In genomic region chr12:122079038-122079531, GRCh38 we compare ENCODE assay signal across 8 cellular contexts. TPM values are rescaled to one million over a fixed set of nuclear protein-coding genes. Genes with fewer than 3 reads are reported as not detected.
DNase-seq lines count a peak whose midpoint lies in the region; ATAC-seq and TF ChIP-seq lines count a peak whose summit lies in the region.

No MANE protein-coding gene starts in this region.

- CTCF ChIA-PET in activated CD4-positive, alpha-beta T cell treated with anti-CD3 and anti-CD28 coated beads, Interleukin-2, amount 10 ng/mL, durations not matched to agents 7 days and 5 days (lab: Charles Lee): interaction anchor here (0.6 to 1.5 kb wide), 2 partner anchors 24 to 26 kb away, joined by 3 to 5 read pairs; no protein-coding TSS in a partner anchor

- H3K4me3 ChIP-seq in body of pancreas (peak overlapping the region; percentile 42 to 95), stomach (peak overlapping the region; percentile 76 to 91 (median 82))

- ATAC-seq in body of pancreas (peak; percentile 34), GM18511 (IDR thresholded peaks at IDR 0.05; ENCODE audit: unreplicated experiment) (no peak), GM18868 (IDR thresholded peaks at IDR 0.05; ENCODE audit: unreplicated experiment) (no peak)

- peaks cover 41% of the 10 kb centered on the region for H3K4me1 ChIP-seq in body of pancreas
- H3K4me1 ChIP-seq in stomach: peaks cover 33 to 54% (median 50%) of the 10 kb centered on the region in 4 donors

- H3K27me3 Mint-ChIP-seq in activated CD4-positive, alpha-beta T cell treated with anti-CD3 and anti-CD28 coated beads, Interleukin-2, amount 10 ng/mL, durations not matched to agents 7 days and 5 days: no peaks in the 10 kb centered on the region

- H3K36me3 Mint-ChIP-seq in activated CD4-positive, alpha-beta T cell treated with anti-CD3 and anti-CD28 coated beads, Interleukin-2, amount 10 ng/mL, durations not matched to agents 7 days and 5 days (ENCODE audit: low read depth): peaks cover 22% of the 10 kb centered on the region

- H3K27me3 ChIP-seq in body of pancreas (no peaks in the 10 kb centered on the region), stomach (no peaks in the 10 kb centered on the region)

- H3K27ac ChIP-seq in body of pancreas (peak overlapping the region; percentile 81 to 92 (median 85)), stomach (peak overlapping the region; percentile 87 to 94 (median 92))

- no peak for TF ChIP-seq EP300 in stomach (IDR thresholded peaks at IDR 0.05)

- H3K9me3 ChIP-seq in body of pancreas (no peaks in the 10 kb centered on the region), stomach (no peaks in the 10 kb centered on the region)

- POLR2A ChIA-PET in activated CD4-positive, alpha-beta T cell treated with anti-CD3 and anti-CD28 coated beads, Interleukin-2, amount 10 ng/mL, durations not matched to agents 7 days and 5 days (lab: Charles Lee): interaction anchor here (1.1 kb wide), 1 partner anchor 26 kb away, joined by 3 read pairs; no protein-coding TSS in a partner anchor

- intact Hi-C loops in body of pancreas (cut with DNase I) (no loop called here), stomach (cut with DNase I; ENCODE audit: low total_unique reads) (no loop called here)

- WGBS in body of pancreas, 2 donors: 0 to 1% methylated on average over 8 to 37 of the region's 37 CpGs
- 0 to 2% (median 1%) methylated on average over 21 to 37 of the region's 37 CpGs for WGBS in stomach, 5 donors

- H3K4me1 Mint-ChIP-seq in activated CD4-positive, alpha-beta T cell treated with anti-CD3 and anti-CD28 coated beads, Interleukin-2, amount 10 ng/mL, durations not matched to agents 7 days and 5 days: peaks cover 54% of the 10 kb centered on the region

- no peak for TF ChIP-seq POLR2A in body of pancreas (IDR thresholded peaks at IDR 0.05)
- no peak for TF ChIP-seq POLR2A in stomach (IDR thresholded peaks at IDR 0.05)

- peak overlapping the region; percentile 92 for H3K4me3 Mint-ChIP-seq in activated CD4-positive, alpha-beta T cell treated with anti-CD3 and anti-CD28 coated beads, Interleukin-2, amount 10 ng/mL, durations not matched to agents 7 days and 5 days

- peak overlapping the region; percentile 91 for H3K27ac Mint-ChIP-seq in activated CD4-positive, alpha-beta T cell treated with anti-CD3 and anti-CD28 coated beads, Interleukin-2, amount 10 ng/mL, durations not matched to agents 7 days and 5 days

- DNase-seq in activated CD4-positive, alpha-beta T cell treated with anti-CD3 and anti-CD28 coated beads, Interleukin-2, amount 10 ng/mL, durations not matched to agents 7 days and 5 days: no peak
- DNase-seq in activated CD4-positive, alpha-beta T cell treated with anti-CD3 and anti-CD28 coated beads, Interleukin-2, amount 50 U/mL, for 1 hour: no peak
- DNase-seq in NCI-H748 treated with DMSO at 0.1 percent for 48 hours (lab: John Stamatoyannopoulos, UW) (peak; percentile 6), body of pancreas (peak; percentile 54 to 65 (median 59)), left kidney (ENCODE audit: low read depth, low spot score) (peak; percentile 63), stomach (peak; percentile 44)

- H3K9me3 Mint-ChIP-seq in activated CD4-positive, alpha-beta T cell treated with anti-CD3 and anti-CD28 coated beads, Interleukin-2, amount 10 ng/mL, durations not matched to agents 7 days and 5 days: no peaks in the 10 kb centered on the region

- TF ChIP-seq CTCF in body of pancreas (IDR thresholded peaks at IDR 0.05): no peak
- no peak for TF ChIP-seq CTCF in stomach (IDR thresholded peaks at IDR 0.05)

- no peaks in the 10 kb centered on the region for H3K36me3 ChIP-seq in body of pancreas (replicated peaks in 1 of 2; ENCODE audit: insufficient read depth in 1 of 2, low read depth in 2 of 2)
- H3K36me3 ChIP-seq in stomach: peaks cover 0 to 7% (median 6%) of the 10 kb centered on the region in 4 donors

RNA-seq across cellular contexts. Expression of gene MLXIP, which starts 0.5 kb away (rescaled TPM):
- total RNA-seq in activated CD4-positive, alpha-beta T cell treated with anti-CD3 and anti-CD28 coated beads, Interleukin-2, amount 10 ng/mL, durations not matched to agents 7 days and 5 days: 10 to 100 TPM; 45.7 to 46.8 TPM
- total RNA-seq in body of pancreas: 10 to 100 TPM; 43.6 to 84.0 TPM
- total RNA-seq in stomach: 100 to 1,000 TPM in 1 of 5 donors, 10 to 100 TPM in 4; 34.5 to 140 (median 37.1) TPM
- 10 to 100 TPM; 12.3 to 28.0 (median 16.6) TPM for polyA plus RNA-seq in stomach

RNA-seq across cellular contexts. Expression of gene BCL7A, which starts 57.4 kb away (rescaled TPM):
- 1 to 10 TPM; 8.5 to 8.7 TPM for total RNA-seq in activated CD4-positive, alpha-beta T cell treated with anti-CD3 and anti-CD28 coated beads, Interleukin-2, amount 10 ng/mL, durations not matched to agents 7 days and 5 days
- total RNA-seq in body of pancreas: 10 to 100 TPM; 19.1 to 25.2 TPM
- 10 to 100 TPM in 1 of 5 donors, 1 to 10 TPM in 4; 2.0 to 11.6 (median 2.9) TPM for total RNA-seq in stomach
- polyA plus RNA-seq in stomach: 1 to 10 TPM; 1.5 to 3.4 (median 2.6) TPM

Comparison
In these comparisons a context has a peak if more than half of its experiments do, and no peak if none do; other contexts are left out.
1. DNase-seq: peak in NCI-H748 treated with DMSO at 0.1 percent for 48 hours (single experiment), body of pancreas (4 of 4), left kidney (single experiment) and stomach (single experiment); none in activated CD4-positive, alpha-beta T cell treated with anti-CD3 and anti-CD28 coated beads, Interleukin-2, amount 10 ng/mL, durations not matched to agents 7 days and 5 days (single experiment) and activated CD4-positive, alpha-beta T cell treated with anti-CD3 and anti-CD28 coated beads, Interleukin-2, amount 50 U/mL, for 1 hour (single experiment).